In the genomic region with DNA sequence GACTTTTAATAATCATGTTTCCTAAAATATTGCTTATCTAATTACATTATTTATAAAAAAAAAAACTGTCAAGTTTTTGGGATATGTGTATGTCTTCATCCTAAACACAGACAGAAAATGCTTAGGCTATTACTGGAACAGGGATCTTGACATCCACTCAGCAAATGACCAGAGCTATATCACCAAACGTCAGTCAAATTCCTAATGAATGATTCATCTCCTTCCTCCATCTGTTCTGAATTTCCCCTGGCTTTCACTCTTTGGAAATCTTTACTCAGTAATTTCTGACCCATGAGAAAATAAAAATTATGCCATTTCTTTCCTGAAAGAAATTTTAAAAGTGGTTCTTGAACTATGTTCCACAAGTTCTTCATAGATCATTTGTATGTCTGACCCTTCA, we compare ENCODE assay signal across 15 cellular contexts.
DNase-seq lines count a peak whose midpoint lies in the region; ATAC-seq and TF ChIP-seq lines count a peak whose summit lies in the region.
"Had no signal": no experiment of that assay in that cellular context is flagged by ENCODE, and none has a peak within 500 bp of the region (broad histone marks: within the 10 kb centered on the region; RNA-seq: fewer than 3 reads in every experiment).

No MANE protein-coding gene starts in this region.

- H3K4me1 Mint-ChIP-seq in activated naive CD8-positive, alpha-beta T cell treated with anti-CD3 and anti-CD28 coated beads for 36 hours, result no peaks in the 10 kb centered on the region
- no peaks in the 10 kb centered on the region for H3K4me1 Mint-ChIP-seq in activated CD4-positive, alpha-beta T cell treated with anti-CD3 and anti-CD28 coated beads, Interleukin-2, amount 10 ng/mL, durations not matched to agents 24 days and 14 days
- H3K4me1 Mint-ChIP-seq: activated naive CD4-positive, alpha-beta T cell treated with anti-CD3 and anti-CD28 coated beads, Interleukin-2, amount 50 U/mL, for 24 hours had no signal

- no peaks in the 10 kb centered on the region for H3K36me3 Mint-ChIP-seq in activated naive CD8-positive, alpha-beta T cell treated with anti-CD3 and anti-CD28 coated beads for 36 hours
- no peaks in the 10 kb centered on the region for H3K36me3 Mint-ChIP-seq in activated CD4-positive, alpha-beta T cell treated with anti-CD3 and anti-CD28 coated beads, Interleukin-2, amount 10 ng/mL, durations not matched to agents 24 days and 14 days (ENCODE audit: low read depth)
- H3K36me3 Mint-ChIP-seq: activated naive CD4-positive, alpha-beta T cell treated with anti-CD3 and anti-CD28 coated beads, Interleukin-2, amount 50 U/mL, for 24 hours had no signal

- no peak overlapping the region for H3K27ac Mint-ChIP-seq in activated naive CD8-positive, alpha-beta T cell treated with anti-CD3 and anti-CD28 coated beads for 36 hours
- H3K27ac Mint-ChIP-seq in activated CD4-positive, alpha-beta T cell treated with anti-CD3 and anti-CD28 coated beads, Interleukin-2, amount 10 ng/mL, durations not matched to agents 24 days and 14 days, result no peak overlapping the region
- H3K27ac Mint-ChIP-seq: activated naive CD4-positive, alpha-beta T cell treated with anti-CD3 and anti-CD28 coated beads, Interleukin-2, amount 50 U/mL, for 24 hours had no signal

- no peak overlapping the region for H3K4me3 Mint-ChIP-seq in activated naive CD8-positive, alpha-beta T cell treated with anti-CD3 and anti-CD28 coated beads for 36 hours
- no peak overlapping the region for H3K4me3 Mint-ChIP-seq in activated CD4-positive, alpha-beta T cell treated with anti-CD3 and anti-CD28 coated beads, Interleukin-2, amount 10 ng/mL, durations not matched to agents 24 days and 14 days
- H3K4me3 Mint-ChIP-seq: activated naive CD4-positive, alpha-beta T cell treated with anti-CD3 and anti-CD28 coated beads, Interleukin-2, amount 50 U/mL, for 24 hours had no signal

- H3K9me3 ChIP-seq in RWPE2 (ENCODE audit: severe bottlenecking), result no peaks in the 10 kb centered on the region
- H3K9me3 ChIP-seq: suprapubic skin had no signal

- no peaks in the 10 kb centered on the region for H3K36me3 ChIP-seq in RWPE2 (ENCODE audit: low read depth)
- H3K36me3 ChIP-seq: suprapubic skin had no signal

- no peak overlapping the region for H3K4me3 ChIP-seq in RWPE2 (ENCODE audit: severe bottlenecking)
- H3K4me3 ChIP-seq: SK-N-MC, suprapubic skin had no signal

- H3K27me3 Mint-ChIP-seq in activated naive CD8-positive, alpha-beta T cell treated with anti-CD3 and anti-CD28 coated beads for 36 hours, result no peaks in the 10 kb centered on the region
- H3K27me3 Mint-ChIP-seq in activated CD4-positive, alpha-beta T cell treated with anti-CD3 and anti-CD28 coated beads, Interleukin-2, amount 10 ng/mL, durations not matched to agents 24 days and 14 days, result no peaks in the 10 kb centered on the region
- H3K27me3 Mint-ChIP-seq: activated naive CD4-positive, alpha-beta T cell treated with anti-CD3 and anti-CD28 coated beads, Interleukin-2, amount 50 U/mL, for 24 hours had no signal

- H3K27ac ChIP-seq in RWPE2 (ENCODE audit: poor library complexity, severe bottlenecking) (peak overlapping the region; percentile 35), epithelial cell of prostate (no peak overlapping the region)
- H3K27ac ChIP-seq: SK-N-MC, suprapubic skin had no signal

- DNase-seq in ELR (ENCODE audit: low read depth) (peak; percentile 54), RWPE2 (ENCODE audit: low spot score) (no peak), epithelial cell of prostate (ENCODE audit: low read depth, low spot score) (peak; percentile 6), pulmonary artery endothelial cell (ENCODE audit: low read depth, low spot score) (peak; percentile 83), NOMO-1 (lab: John Stamatoyannopoulos, UW; ENCODE audit: unreplicated experiment in 2 of 2) (no peak), SW480 (ENCODE audit: low spot score) (no peak)
- no peak for DNase-seq in activated naive CD8-positive, alpha-beta T cell treated with anti-CD3 and anti-CD28 coated beads for 36 hours
- DNase-seq in activated CD4-positive, alpha-beta T cell treated with anti-CD3 and anti-CD28 coated beads, Interleukin-2, amount 10 ng/mL, durations not matched to agents 24 days and 14 days, result no peak
- DNase-seq: Karpas-422; left cardiac atrium; NCI-H2171; stimulated activated CD4-positive, alpha-beta T cell treated with anti-CD3 and anti-CD28 coated beads, Interleukin-4, amount 100 ng/mL, for 1 hour had no signal

- H3K27me3 ChIP-seq in RWPE2 (ENCODE audit: insufficient read depth, poor library complexity, severe bottlenecking), result no peaks in the 10 kb centered on the region
- H3K27me3 ChIP-seq: suprapubic skin had no signal

- ATAC-seq in RWPE2 (ENCODE audit: low read depth), result peak; percentile 96
- ATAC-seq: left cardiac atrium had no signal

- no peak for TF ChIP-seq CTCF in RWPE2 (IDR thresholded peaks at IDR 0.05; ENCODE audit: poor library complexity, severe bottlenecking)

- intact Hi-C loops in activated CD4-positive, alpha-beta T cell treated with anti-CD3 and anti-CD28 coated beads, Interleukin-2, amount 10 ng/mL, durations not matched to agents 24 days and 14 days (cut with micrococcal nuclease), result no loop called here

- H3K4me1 ChIP-seq in RWPE2 (ENCODE audit: insufficient read depth, poor library complexity, severe bottlenecking), result peaks cover 12% of the 10 kb centered on the region
- H3K4me1 ChIP-seq: suprapubic skin had no signal

- H3K9me3 Mint-ChIP-seq in activated naive CD8-positive, alpha-beta T cell treated with anti-CD3 and anti-CD28 coated beads for 36 hours, result peaks cover 2% of the 10 kb centered on the region
- H3K9me3 Mint-ChIP-seq in activated CD4-positive, alpha-beta T cell treated with anti-CD3 and anti-CD28 coated beads, Interleukin-2, amount 10 ng/mL, durations not matched to agents 24 days and 14 days, result no peaks in the 10 kb centered on the region
- H3K9me3 Mint-ChIP-seq: activated naive CD4-positive, alpha-beta T cell treated with anti-CD3 and anti-CD28 coated beads, Interleukin-2, amount 50 U/mL, for 24 hours had no signal

Comparison
In these comparisons a context has a peak if more than half of its experiments do, and no peak if none do; other contexts are left out.
1. DNase-seq: peak in ELR (single experiment), epithelial cell of prostate (single experiment) and pulmonary artery endothelial cell (single experiment); none in RWPE2 (single experiment), activated naive CD8-positive, alpha-beta T cell treated with anti-CD3 and anti-CD28 coated beads for 36 hours (single experiment), NOMO-1 (0 of 2), SW480 (single experiment) and activated CD4-positive, alpha-beta T cell treated with anti-CD3 and anti-CD28 coated beads, Interleukin-2, amount 10 ng/mL, durations not matched to agents 24 days and 14 days (single experiment).